In the genomic region with DNA sequence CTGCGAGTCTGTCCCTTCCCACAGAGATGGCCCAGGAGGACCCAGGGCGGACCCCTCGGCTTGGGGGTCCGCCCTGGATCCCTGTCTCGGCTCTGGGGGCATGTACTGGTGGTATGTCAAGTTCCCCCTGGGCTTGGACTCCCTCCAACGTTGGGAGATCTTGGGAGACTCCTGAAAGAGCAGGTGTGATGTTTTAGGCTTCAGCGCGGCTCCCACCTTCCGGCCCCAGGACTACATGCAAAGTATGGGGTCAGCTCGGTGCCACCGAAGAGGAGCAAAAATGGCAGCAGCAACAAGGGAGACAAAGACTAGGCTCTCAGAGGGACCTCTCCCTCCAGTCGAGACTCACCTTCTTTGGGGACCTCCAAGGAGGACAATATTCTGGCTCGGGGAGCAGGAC, we compare ENCODE assay signal across 7 cellular contexts. TPM values are rescaled to one million over a fixed set of nuclear protein-coding genes. Genes with fewer than 3 reads are reported as not detected.
DNase-seq lines count a peak whose midpoint lies in the region; ATAC-seq and TF ChIP-seq lines count a peak whose summit lies in the region.
"Had no signal": no experiment of that assay in that cellular context is flagged by ENCODE, and none has a peak within 500 bp of the region (broad histone marks: within the 10 kb centered on the region; RNA-seq: fewer than 3 reads in every experiment).

No MANE protein-coding gene starts in this region.

- H2AFZ ChIP-seq in trophoblast cell (ENCODE audit: insufficient read depth, low read length, poor library complexity) = no peak overlapping the region

- H3K27me3 ChIP-seq in stomach (no peaks in the 10 kb centered on the region), aorta (ENCODE audit: control insufficient read depth in 1 of 2, insufficient read depth in 2 of 2, low read length in 1 of 2) (no peaks in the 10 kb centered on the region), trophoblast cell (ENCODE audit: insufficient read depth, low read length) (no peaks in the 10 kb centered on the region)

- TF ChIP-seq CTCF in epithelial cell of esophagus (IDR thresholded peaks at IDR 0.05; ENCODE audit: insufficient read depth, low read depth, low read length, missing control alignments) (no peak), stomach (IDR thresholded peaks at IDR 0.05) (no peak)

- H4K8ac ChIP-seq in trophoblast cell (ENCODE audit: low read depth, low read length) = no peak overlapping the region

- H3K14ac ChIP-seq in trophoblast cell (ENCODE audit: low read length) = no peak overlapping the region

- peaks cover 7% of the 10 kb centered on the region for H3K4me1 Mint-ChIP-seq in T-helper 2 cell treated with Interferon-gamma antibody and Interleukin-4, amounts not matched to agents 5 μg/mL and 100 μg/mL, for 36 hours (ENCODE audit: low read depth)

- no peak overlapping the region for H3K27ac Mint-ChIP-seq in T-helper 2 cell treated with Interferon-gamma antibody and Interleukin-4, amounts not matched to agents 5 μg/mL and 100 μg/mL, for 36 hours

- no peak overlapping the region for H3K23ac ChIP-seq in trophoblast cell (ENCODE audit: low read length)

- H2AK5ac ChIP-seq in trophoblast cell (ENCODE audit: low read length) = no peak overlapping the region

- no peak overlapping the region for H2BK120ac ChIP-seq in trophoblast cell (ENCODE audit: insufficient read depth, low read length, poor library complexity)

- no peak overlapping the region for H2BK5ac ChIP-seq in trophoblast cell (ENCODE audit: low read depth, low read length, poor library complexity)

- WGBS in stomach, 5 donors = 64 to 76% (median 68%) methylated on average over 4 to 13 of the region's 13 CpGs
- 82 to 83% methylated on average over 13 of the region's 13 CpGs for WGBS in aorta, 2 donors
- no CpG with 5 or more reads among the region's 13 CpGs for WGBS in trophoblast cell (ENCODE audit: extremely low coverage, insufficient coverage, insufficient read length)

- H3K36me3 Mint-ChIP-seq in T-helper 2 cell treated with Interferon-gamma antibody and Interleukin-4, amounts not matched to agents 5 μg/mL and 100 μg/mL, for 36 hours (ENCODE audit: low read depth) = no peaks in the 10 kb centered on the region

- no peak for TF ChIP-seq POLR2A in stomach (IDR thresholded peaks at IDR 0.05)

- peak overlapping the region in 4 of 5 donors; percentile 80 to 87 (median 85) for H3K27ac ChIP-seq in stomach
- H3K27ac ChIP-seq in aorta (ENCODE audit: low read depth in 1 of 2, low read length in 2 of 2) = no peak overlapping the region
- no peak overlapping the region for H3K27ac ChIP-seq in trophoblast cell (ENCODE audit: low read depth, low read length)

- intact Hi-C loops in stomach (cut with DNase I; ENCODE audit: low total_unique reads) = no loop called here
- intact Hi-C loops in aorta (cut with DNase I) = loop anchor here in 1 of 2 donors (5.0 kb wide), 1 partner anchor 68 kb away; the partner anchor contains the start of gene CA11

- H3K4me3 Mint-ChIP-seq in T-helper 2 cell treated with Interferon-gamma antibody and Interleukin-4, amounts not matched to agents 5 μg/mL and 100 μg/mL, for 36 hours = peak overlapping the region; percentile 78

- DNase-seq in T-helper 2 cell treated with Interferon-gamma antibody and Interleukin-4, amounts not matched to agents 5 μg/mL and 100 μg/mL, for 36 hours (ENCODE audit: low spot score) = no peak
- DNase-seq in T-helper 2 cell (no peak), epithelial cell of esophagus (ENCODE audit: low read depth) (no peak), stomach (no peak), aorta (no peak), trophoblast cell (no peak)

- no peak overlapping the region for H4K12ac ChIP-seq in trophoblast cell (ENCODE audit: low read depth, low read length)

- no peak for TF ChIP-seq EP300 in stomach (IDR thresholded peaks at IDR 0.05)

- H3K4me1 ChIP-seq in stomach (peaks cover 37 to 68% (median 55%) of the 10 kb centered on the region in 4 donors), aorta (ENCODE audit: control insufficient read depth in 1 of 2, insufficient read depth in 2 of 2, low read length in 2 of 2) (no peaks in the 10 kb centered on the region), trophoblast cell (ENCODE audit: control insufficient read depth in 1 of 2, insufficient read depth in 2 of 2, low read length in 2 of 2) (peaks cover 13 to 20% of the 10 kb centered on the region in 2 experiments)

- no peak overlapping the region for H4K91ac ChIP-seq in trophoblast cell (ENCODE audit: low read depth, low read length)

- H3K9me3 Mint-ChIP-seq in T-helper 2 cell treated with Interferon-gamma antibody and Interleukin-4, amounts not matched to agents 5 μg/mL and 100 μg/mL, for 36 hours = no peaks in the 10 kb centered on the region

- no peak for ATAC-seq in aorta (ENCODE audit: low FRiP score)

- H3K9me3 ChIP-seq in stomach = peaks cover 0 to 6% (median 2%) of the 10 kb centered on the region in 4 donors
- H3K9me3 ChIP-seq in aorta (ENCODE audit: control insufficient read depth, low read length) = no peaks in the 10 kb centered on the region
- peaks cover 2% of the 10 kb centered on the region for H3K9me3 ChIP-seq in trophoblast cell (ENCODE audit: insufficient read depth, low read depth, low read length)

- H3K18ac ChIP-seq in trophoblast cell (ENCODE audit: low read length) = no peak overlapping the region

- no peak overlapping the region for H3K4ac ChIP-seq in trophoblast cell (ENCODE audit: low read depth, low read length)

- H3K4me3 ChIP-seq in epithelial cell of esophagus (ENCODE audit: low read length) (peak overlapping the region; percentile 80), stomach (peak overlapping the region in 3 of 4 donors; percentile 56 to 63 (median 61)), aorta (ENCODE audit: low read length in 2 of 2) (no peak overlapping the region), trophoblast cell (ENCODE audit: low read depth, low read length) (no peak overlapping the region)

- H3K9ac ChIP-seq in trophoblast cell (ENCODE audit: low read length) = no peak overlapping the region

- H3K36me3 ChIP-seq in stomach (no peaks in the 10 kb centered on the region), aorta (ENCODE audit: control insufficient read depth in 1 of 2, insufficient read depth in 2 of 2, low read length in 1 of 2) (no peaks in the 10 kb centered on the region), trophoblast cell (ENCODE audit: control insufficient read depth in 1 of 2, insufficient read depth in 2 of 2, low read length in 2 of 2) (no peaks in the 10 kb centered on the region)

- no peak overlapping the region for H2BK12ac ChIP-seq in trophoblast cell (ENCODE audit: low read length)

- peaks cover 7% of the 10 kb centered on the region for H3K79me1 ChIP-seq in trophoblast cell (ENCODE audit: low read length)

- H3K79me2 ChIP-seq in trophoblast cell (ENCODE audit: control insufficient read depth, insufficient read depth, low read length, poor library complexity) = peaks cover 6% of the 10 kb centered on the region

- no peaks in the 10 kb centered on the region for H3K27me3 Mint-ChIP-seq in T-helper 2 cell treated with Interferon-gamma antibody and Interleukin-4, amounts not matched to agents 5 μg/mL and 100 μg/mL, for 36 hours (ENCODE audit: low read depth)

- no peak overlapping the region for H3K4me2 ChIP-seq in trophoblast cell (ENCODE audit: low read length)

RNA-seq across cellular contexts. Expression of gene MAMSTR, which starts 4.2 kb away (rescaled TPM):
- total RNA-seq in stomach = 1 to 10 TPM in 1 of 5 donors, under 1 TPM in 1, not detected in 3; 0.55 to 3.6 TPM
- polyA plus RNA-seq in stomach = 1 to 10 TPM in 2 of 3 donors, under 1 TPM in 1; 0.46 to 1.5 (median 1.5) TPM
- 1 to 10 TPM in 1 of 2 donors, under 1 TPM in 1; 0.58 to 3.7 TPM for total RNA-seq in aorta
- polyA plus RNA-seq in aorta = 1 to 10 TPM in 1 of 2 donors, under 1 TPM in 1; 1.00 to 3.3 TPM
- polyA plus RNA-seq in trophoblast cell (2013) = 0.82 and 0.86 TPM in 2 replicates

RNA-seq across cellular contexts. Expression of gene FUT2, which starts 19.5 kb away (rescaled TPM):
- total RNA-seq in stomach = 10 to 100 TPM; 23.2 to 42.0 (median 33.2) TPM
- 10 to 100 TPM; 22.7 to 76.8 (median 25.8) TPM for polyA plus RNA-seq in stomach
- total RNA-seq in aorta = not detected
- polyA plus RNA-seq in aorta = 1 to 10 TPM in 1 of 2 donors, not detected in 1; 2.8 TPM
- polyA plus RNA-seq in trophoblast cell (2013) = not detected in 2 replicates
- total RNA-seq: lung microvascular endothelial cell had no signal

RNA-seq across cellular contexts. Expression of gene RASIP1, which starts 25.1 kb away (rescaled TPM):
- total RNA-seq in stomach = 10 to 100 TPM in 1 of 5 donors, 1 to 10 TPM in 4; 4.7 to 26.8 (median 8.8) TPM
- 10 to 100 TPM; 11.1 to 44.9 (median 29.3) TPM for polyA plus RNA-seq in stomach
- 10 to 100 TPM; 15.4 to 31.2 TPM for total RNA-seq in aorta
- polyA plus RNA-seq in aorta = 1 to 10 TPM; 1.8 to 3.4 TPM
- polyA plus RNA-seq in trophoblast cell (2013) = 0.53 and 0.64 TPM in 2 replicates

RNA-seq across cellular contexts. Expression of gene IZUMO1, which starts 31.4 kb away (rescaled TPM):
- 10 to 100 TPM in 2 of 5 donors, under 1 TPM in 1, not detected in 2; 0.73 to 14.3 (median 10.7) TPM for total RNA-seq in stomach
- 1 to 10 TPM in 1 of 3 donors, under 1 TPM in 1, not detected in 1; 0.62 to 4.0 TPM for polyA plus RNA-seq in stomach
- total RNA-seq in aorta = 1 to 10 TPM in 1 of 2 donors, under 1 TPM in 1; 0.66 to 1.6 TPM
- under 1 TPM in 1 of 2 donors, not detected in 1; 0.10 TPM for polyA plus RNA-seq in aorta
- polyA plus RNA-seq in trophoblast cell (2013) = 0.08 and 0.10 TPM in 2 replicates

RNA-seq across cellular contexts. Expression of gene FUT1, which starts 37.2 kb away (rescaled TPM):
- total RNA-seq in stomach (10 to 100 TPM in 2 of 5 donors, 1 to 10 TPM in 2, not detected in 1; 7.0 to 54.5 (median 11.1) TPM), aorta (1 to 10 TPM; 2.3 to 4.4 TPM)
- polyA plus RNA-seq in stomach (1 to 10 TPM; 7.2 to 7.5 (median 7.2) TPM), aorta (under 1 TPM in 1 of 2 donors, not detected in 1; 0.05 TPM)
- polyA plus RNA-seq in trophoblast cell (2013) = 0.71 and 0.79 TPM in 2 replicates

Comparison
In these comparisons a context has a peak if more than half of its experiments do, and no peak if none do; other contexts are left out.
1. H3K4me3 ChIP-seq: peak in epithelial cell of esophagus (single experiment) and stomach (3 of 4); none in aorta (0 of 2) and trophoblast cell (single experiment).
2. H3K27ac ChIP-seq: peak in stomach (4 of 5); none in aorta (0 of 2) and trophoblast cell (single experiment).
3. RNA of gene FUT2, which starts 19.5 kb away (total RNA-seq): 23.2 to 42.0 TPM in stomach; not detected in aorta; every median in the first group is over 10 times any median in the second.